In the genomic region with DNA sequence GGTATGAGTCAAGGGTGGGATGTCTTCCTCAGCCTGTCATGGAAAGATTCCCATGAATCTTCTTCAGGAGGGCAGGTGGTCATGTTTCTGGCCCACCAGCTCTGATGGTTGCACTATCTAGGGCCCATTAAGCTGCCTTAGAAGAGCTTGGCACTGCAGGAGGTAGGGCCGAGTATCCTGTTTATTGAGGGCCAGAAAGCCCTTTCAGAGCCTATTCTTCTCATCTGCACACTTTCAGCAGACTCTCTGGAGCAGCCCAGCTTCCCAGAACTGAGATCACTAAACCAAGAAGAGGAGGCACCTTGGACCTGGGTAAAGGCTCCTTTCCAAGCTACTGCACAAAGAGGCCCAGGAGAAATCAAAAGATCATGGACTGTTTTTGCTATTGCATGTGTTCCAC, we compare ENCODE assay signal across 16 cellular contexts.
DNase-seq lines count a peak whose midpoint lies in the region; ATAC-seq and TF ChIP-seq lines count a peak whose summit lies in the region.
"Had no signal": no experiment of that assay in that cellular context is flagged by ENCODE, and none has a peak within 500 bp of the region (broad histone marks: within the 10 kb centered on the region; RNA-seq: fewer than 3 reads in every experiment).

No MANE protein-coding gene starts in this region.

- H4K8ac ChIP-seq in mesenchymal stem cell (ENCODE audit: low read length): no peak overlapping the region

- no peak overlapping the region for H2BK120ac ChIP-seq in mesenchymal stem cell (ENCODE audit: low read depth, low read length)

- no peak overlapping the region for H2BK15ac ChIP-seq in mesenchymal stem cell (ENCODE audit: low read depth, poor library complexity, severe bottlenecking)

- H3K27ac Mint-ChIP-seq in natural killer cell treated with Interleukin-12 subunit alpha and Interleukin-12 subunit beta and Interleukin-15 and Interleukin-18, amount 100 ng/mL, for 72 hours: no peak overlapping the region
- no peak overlapping the region for H3K27ac Mint-ChIP-seq in natural killer cell
- no peak overlapping the region for H3K27ac Mint-ChIP-seq in progenitor cell of endocrine pancreas
- H3K27ac Mint-ChIP-seq: CD4-positive, alpha-beta memory T cell had no signal

- no peaks in the 10 kb centered on the region for H3K79me1 ChIP-seq in mesenchymal stem cell (replicated peaks; ENCODE audit: low read length, poor library complexity, severe bottlenecking)

- DNase-seq in natural killer cell treated with Interleukin-12 subunit alpha and Interleukin-12 subunit beta and Interleukin-15 and Interleukin-18, amount 100 ng/mL, for 72 hours (ENCODE audit: low spot score): peak; percentile 41
- DNase-seq in natural killer cell (no peak), epithelial cell of prostate (ENCODE audit: low read depth, low spot score) (no peak), mesenchymal stem cell (no peak), progenitor cell of endocrine pancreas (ENCODE audit: low spot score, unreplicated experiment) (no peak), NCI-H2196 treated with DMSO at 0.1 percent for 48 hours (lab: John Stamatoyannopoulos, UW; ENCODE audit: unreplicated experiment) (no peak), Ammon's horn (ENCODE audit: low spot score) (no peak)
- DNase-seq: ACHN; BE2C; CD4-positive, alpha-beta memory T cell; DMS79 had no signal

- H3K27ac ChIP-seq in epithelial cell of prostate (peak overlapping the region; percentile 75), mesenchymal stem cell (ENCODE audit: low read length, poor library complexity, severe bottlenecking) (no peak overlapping the region)
- H3K27ac ChIP-seq: C4-2B had no signal

- no peak overlapping the region for H2BK5ac ChIP-seq in mesenchymal stem cell (ENCODE audit: low read depth, low read length, poor library complexity, severe bottlenecking)

- H2AFZ ChIP-seq in mesenchymal stem cell (ENCODE audit: low read depth, low read length): no peak overlapping the region

- ATAC-seq in natural killer cell treated with Interleukin-12 subunit alpha and Interleukin-12 subunit beta and Interleukin-15 and Interleukin-18, amount 100 ng/mL, for 72 hours: no peak
- ATAC-seq in natural killer cell (no peak), GM21723 (IDR thresholded peaks at IDR 0.05; ENCODE audit: unreplicated experiment) (no peak)
- ATAC-seq: GM12878, HCT116, HepG2 had no signal

- no peak overlapping the region for H3K23ac ChIP-seq in mesenchymal stem cell (ENCODE audit: low read length in 2 of 2)

- H3K27me3 Mint-ChIP-seq in natural killer cell treated with Interleukin-12 subunit alpha and Interleukin-12 subunit beta and Interleukin-15 and Interleukin-18, amount 100 ng/mL, for 72 hours: peaks cover 9% of the 10 kb centered on the region in 2 donors
- H3K27me3 Mint-ChIP-seq in natural killer cell (ENCODE audit: low read depth in 2 of 2): peaks cover 8 to 10% of the 10 kb centered on the region in 2 donors
- peaks cover 14% of the 10 kb centered on the region for H3K27me3 Mint-ChIP-seq in progenitor cell of endocrine pancreas

- H3K14ac ChIP-seq in mesenchymal stem cell (ENCODE audit: low read length in 2 of 2): no peak overlapping the region

- no peaks in the 10 kb centered on the region for H3K4me1 ChIP-seq in mesenchymal stem cell (ENCODE audit: control insufficient read depth, insufficient read depth, low read depth, low read length)
- H3K4me1 ChIP-seq: BE2C had no signal

- no peak overlapping the region for H4K91ac ChIP-seq in mesenchymal stem cell (ENCODE audit: low read length)

- no peak overlapping the region for H3K4me2 ChIP-seq in mesenchymal stem cell (ENCODE audit: low read length, poor library complexity, severe bottlenecking)

- H2AK5ac ChIP-seq in mesenchymal stem cell (ENCODE audit: low read length, severe bottlenecking): no peak overlapping the region

- H3K18ac ChIP-seq in mesenchymal stem cell (ENCODE audit: low read depth in 1 of 2, low read length in 2 of 2): no peak overlapping the region

- no peaks in the 10 kb centered on the region for H3K36me3 ChIP-seq in mesenchymal stem cell (ENCODE audit: control insufficient read depth in 1 of 2, insufficient read depth in 2 of 2, low read depth in 1 of 2, low read length in 2 of 2)
- H3K36me3 ChIP-seq: BE2C had no signal

- H3K27me3 ChIP-seq in mesenchymal stem cell (ENCODE audit: control insufficient read depth in 1 of 2, insufficient read depth in 1 of 2, low read length in 2 of 2): peaks cover 0 to 20% of the 10 kb centered on the region in 2 experiments

- H2BK12ac ChIP-seq in mesenchymal stem cell (ENCODE audit: low read length in 2 of 2): no peak overlapping the region

- TF ChIP-seq CTCF in natural killer cell (IDR thresholded peaks at IDR 0.05): no peak
- no peak for TF ChIP-seq CTCF in progenitor cell of endocrine pancreas (IDR thresholded peaks at IDR 0.05; ENCODE audit: unreplicated experiment)

- peak overlapping the region; percentile 70 for H3K9ac ChIP-seq in mesenchymal stem cell (ENCODE audit: low read length)

- no peak overlapping the region for H3K4me3 ChIP-seq in mesenchymal stem cell (ENCODE audit: insufficient read depth in 1 of 2, low read depth in 1 of 2, low read length in 2 of 2)
- H3K4me3 ChIP-seq: GM12878 had no signal

- no peaks in the 10 kb centered on the region for H3K9me3 Mint-ChIP-seq in natural killer cell treated with Interleukin-12 subunit alpha and Interleukin-12 subunit beta and Interleukin-15 and Interleukin-18, amount 100 ng/mL, for 72 hours
- H3K9me3 Mint-ChIP-seq in natural killer cell (no peaks in the 10 kb centered on the region), progenitor cell of endocrine pancreas (ENCODE audit: low read depth) (no peaks in the 10 kb centered on the region)
- H3K9me3 Mint-ChIP-seq: CD4-positive, alpha-beta memory T cell had no signal

- H3K36me3 Mint-ChIP-seq in natural killer cell treated with Interleukin-12 subunit alpha and Interleukin-12 subunit beta and Interleukin-15 and Interleukin-18, amount 100 ng/mL, for 72 hours: no peaks in the 10 kb centered on the region
- H3K36me3 Mint-ChIP-seq in natural killer cell (no peaks in the 10 kb centered on the region), progenitor cell of endocrine pancreas (ENCODE audit: insufficient read depth) (no peaks in the 10 kb centered on the region)
- H3K36me3 Mint-ChIP-seq: CD4-positive, alpha-beta memory T cell had no signal

- H3K4me3 Mint-ChIP-seq in natural killer cell treated with Interleukin-12 subunit alpha and Interleukin-12 subunit beta and Interleukin-15 and Interleukin-18, amount 100 ng/mL, for 72 hours: no peak overlapping the region
- H3K4me3 Mint-ChIP-seq in natural killer cell (no peak overlapping the region), progenitor cell of endocrine pancreas (ENCODE audit: low read depth) (no peak overlapping the region)
- H3K4me3 Mint-ChIP-seq: CD4-positive, alpha-beta memory T cell had no signal

- H3K9me3 ChIP-seq in mesenchymal stem cell (ENCODE audit: control insufficient read depth, low read length): no peaks in the 10 kb centered on the region
- H3K9me3 ChIP-seq: BE2C had no signal

- 82% methylated on average over 1 of the region's 1 CpG for WGBS in mesenchymal stem cell

- H3K4me1 Mint-ChIP-seq in natural killer cell treated with Interleukin-12 subunit alpha and Interleukin-12 subunit beta and Interleukin-15 and Interleukin-18, amount 100 ng/mL, for 72 hours (ENCODE audit: low read depth in 2 of 2): no peaks in the 10 kb centered on the region
- H3K4me1 Mint-ChIP-seq in natural killer cell (no peaks in the 10 kb centered on the region), progenitor cell of endocrine pancreas (ENCODE audit: low read depth) (no peaks in the 10 kb centered on the region)
- H3K4me1 Mint-ChIP-seq: CD4-positive, alpha-beta memory T cell had no signal

- intact Hi-C loops in natural killer cell (cut with micrococcal nuclease): no loop called here

- no peak overlapping the region for H3K4ac ChIP-seq in mesenchymal stem cell (ENCODE audit: low read depth in 1 of 2, low read length in 2 of 2)
